Comparison of ENCODE assay signal across 26 cellular contexts in the genomic region with DNA sequence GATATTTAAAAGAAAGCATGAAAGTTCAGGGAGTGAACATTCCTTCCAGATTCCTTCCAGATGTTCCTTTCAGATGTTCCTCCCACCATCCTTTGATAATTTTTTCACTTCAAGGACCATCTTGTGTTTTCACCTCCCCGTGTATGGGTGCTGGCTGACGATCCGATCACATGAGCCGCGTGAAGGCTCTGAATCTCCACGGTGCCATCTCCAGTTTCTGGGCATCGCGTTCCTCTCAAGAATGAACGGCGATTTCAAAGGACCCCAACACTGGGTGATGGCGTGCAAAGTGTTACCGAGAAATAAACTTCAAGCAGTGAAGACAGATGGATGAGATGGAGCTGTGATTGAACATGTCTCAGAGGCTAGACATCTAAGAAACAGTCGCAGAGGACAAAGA.
DNase-seq lines count a peak whose midpoint lies in the region; ATAC-seq and TF ChIP-seq lines count a peak whose summit lies in the region.
"Had no signal": no experiment of that assay in that cellular context is flagged by ENCODE, and none has a peak within 500 bp of the region (broad histone marks: within the 10 kb centered on the region; RNA-seq: fewer than 3 reads in every experiment).

No MANE protein-coding gene starts in this region.

- DNase-seq in chondrocyte (ENCODE audit: low spot score) (peak; percentile 17), fibroblast of the aortic adventitia (ENCODE audit: low read depth) (peak; percentile 5), posterior vena cava (ENCODE audit: low spot score) (peak; percentile 40), thyroid gland (no peak), MV-4-11 (lab: John Stamatoyannopoulos, UW) (no peak)
- DNase-seq in stimulated activated CD4-positive, alpha-beta T cell treated with anti-CD3 and anti-CD28 coated beads, Interleukin-2, amount 100 ng/mL, for 48 hours = no peak
- DNase-seq: BE2C; Calu3; DMS79 treated with DMSO at 0.1 percent for 48 hours; GF-D8; MM.1S; NCI-H1048; NCI-H1417; NCI-H1694; NCI-H2029 treated with DMSO at 0.1 percent for 48 hours; NCI-H446 treated with DMSO at 0.1 percent for 48 hours; NCI-H526; NCI-H82; NK-92 treated with Interleukin-12 subunit alpha and Interleukin-12 subunit beta, amount 100 ng/mL, for 24 hours; PC-3; SJCRH30 had no signal

- 79 to 84% methylated on average over 13 of the region's 13 CpGs for WGBS in thyroid gland, 2 donors

- no peaks in the 10 kb centered on the region for H3K27me3 ChIP-seq in thyroid gland
- H3K27me3 ChIP-seq: SJCRH30 had no signal

- H3K4me1 Mint-ChIP-seq in chondrocyte (ENCODE audit: low read depth) = no peaks in the 10 kb centered on the region
- H3K4me1 Mint-ChIP-seq: IgD-negative memory B cell had no signal

- no peak for TF ChIP-seq POLR2A in thyroid gland (IDR thresholded peaks at IDR 0.05)

- peaks cover 60% of the 10 kb centered on the region for H3K27me3 Mint-ChIP-seq in chondrocyte (ENCODE audit: low read depth)

- no peaks in the 10 kb centered on the region for H3K9me3 Mint-ChIP-seq in chondrocyte (ENCODE audit: low read depth)

- H3K4me1 ChIP-seq in thyroid gland = no peaks in the 10 kb centered on the region
- H3K4me1 ChIP-seq: BE2C, SJCRH30 had no signal

- intact Hi-C loops in posterior vena cava (cut with DNase I) (no loop called here), thyroid gland (cut with DNase I) (no loop called here)

- peaks cover 2% of the 10 kb centered on the region for H3K36me3 Mint-ChIP-seq in chondrocyte (ENCODE audit: low read depth)
- H3K36me3 Mint-ChIP-seq: IgD-negative memory B cell had no signal

- TF ChIP-seq CTCF in chondrocyte (IDR thresholded peaks at IDR 0.05) (no peak), fibroblast of the aortic adventitia (IDR thresholded peaks at IDR 0.05; ENCODE audit: insufficient read depth, low read length) (no peak), thyroid gland (IDR thresholded peaks at IDR 0.05) (no peak)

- H3K9me3 ChIP-seq in thyroid gland = no peaks in the 10 kb centered on the region
- H3K9me3 ChIP-seq: SJCRH30 had no signal

- no peak overlapping the region for H3K27ac ChIP-seq in thyroid gland
- H3K27ac ChIP-seq: HL-60, KMS-11, SJCRH30 had no signal

- no peaks in the 10 kb centered on the region for H3K36me3 ChIP-seq in thyroid gland
- H3K36me3 ChIP-seq: BE2C, SJCRH30 had no signal

- H3K4me3 ChIP-seq in fibroblast of the aortic adventitia (ENCODE audit: low read depth, low read length) (no peak overlapping the region), thyroid gland (replicated peaks in 1 of 3) (no peak overlapping the region)
- H3K4me3 ChIP-seq: SJCRH30 had no signal

- no peak overlapping the region for H3K27ac Mint-ChIP-seq in chondrocyte (ENCODE audit: unreplicated experiment)
- H3K27ac Mint-ChIP-seq: IgD-negative memory B cell had no signal

- no peak for ATAC-seq in GM18868 (IDR thresholded peaks at IDR 0.05; ENCODE audit: unreplicated experiment)
- ATAC-seq: PC-3, Right ventricle myocardium inferior had no signal

- H3K4me3 Mint-ChIP-seq in chondrocyte (ENCODE audit: unreplicated experiment) = no peak overlapping the region
- H3K4me3 Mint-ChIP-seq: IgD-negative memory B cell had no signal

Comparison
In these comparisons a context has a peak if more than half of its experiments do, and no peak if none do; other contexts are left out.
1. DNase-seq: peak in chondrocyte (single experiment), fibroblast of the aortic adventitia (single experiment) and posterior vena cava (single experiment); none in stimulated activated CD4-positive, alpha-beta T cell treated with anti-CD3 and anti-CD28 coated beads, Interleukin-2, amount 100 ng/mL, for 48 hours (0 of 2), thyroid gland (0 of 2) and MV-4-11 (single experiment).